Comparison of ENCODE assay signal across 8 cellular contexts in genomic region chr21:8380419-8381079, GRCh38.
DNase-seq lines count a peak whose midpoint lies in the region; ATAC-seq and TF ChIP-seq lines count a peak whose summit lies in the region.
"Not testable (repeated sequence)": the region's sequence is repeated elsewhere in the genome, so short reads cannot be mapped to it uniquely, and the experiment has no call there.

No MANE protein-coding gene starts in this region.

- not testable (repeated sequence) for TF ChIP-seq CTCF in activated B cell treated with CpG ODN at 0.5 μM for 24 hours (IDR thresholded peaks at IDR 0.05); mucosa of descending colon (IDR thresholded peaks at IDR 0.05)

- not testable (repeated sequence) for H3K4me1 ChIP-seq in mucosa of descending colon (ENCODE audit: low read depth); aorta (ENCODE audit: control insufficient read depth in 1 of 2, insufficient read depth in 2 of 2, low read length in 2 of 2)

- not testable (repeated sequence) for H3K36me3 ChIP-seq in mucosa of descending colon (ENCODE audit: low read depth); aorta (ENCODE audit: control insufficient read depth in 1 of 2, insufficient read depth in 2 of 2, low read length in 1 of 2)

- not testable (repeated sequence) for H3K4me3 Mint-ChIP-seq in activated B cell treated with CpG ODN at 0.5 μM for 24 hours

- no CpG with 5 or more reads among the region's 21 CpGs for WGBS in aorta, 2 donors

- not testable (repeated sequence) for H3K27ac Mint-ChIP-seq in activated B cell treated with CpG ODN at 0.5 μM for 24 hours

- POLR2A ChIA-PET in activated B cell treated with CpG ODN at 0.5 μM for 24 hours (lab: Charles Lee), result not testable (repeated sequence)

- CTCF ChIA-PET in activated B cell treated with CpG ODN at 0.5 μM for 24 hours (lab: Charles Lee), result not testable (repeated sequence)

- not testable (repeated sequence) for H3K9me3 Mint-ChIP-seq in activated B cell treated with CpG ODN at 0.5 μM for 24 hours

- not testable (repeated sequence) for H3K27me3 Mint-ChIP-seq in activated B cell treated with CpG ODN at 0.5 μM for 24 hours

- ATAC-seq in GM18511 (IDR thresholded peaks at IDR 0.05; ENCODE audit: unreplicated experiment) (peak; percentile 50), GM19463 (IDR thresholded peaks at IDR 0.05; ENCODE audit: unreplicated experiment) (peak; percentile 46), HG02642 (IDR thresholded peaks at IDR 0.05; ENCODE audit: poor library complexity, unreplicated experiment) (peak; percentile 54), HG03354 (IDR thresholded peaks at IDR 0.05; ENCODE audit: poor library complexity, severe bottlenecking, unreplicated experiment) (peak; percentile 56), activated B cell treated with CpG ODN at 0.5 μM for 24 hours (ENCODE audit: low read depth) (peak; percentile 72), esophagus mucosa (peak; percentile 53), mucosa of descending colon (peak; percentile 71), aorta (ENCODE audit: low FRiP score) (peak; percentile 84)

- not testable (repeated sequence) for H3K4me3 ChIP-seq in mucosa of descending colon; aorta (ENCODE audit: low read length in 2 of 2)

- H3K36me3 Mint-ChIP-seq in activated B cell treated with CpG ODN at 0.5 μM for 24 hours (ENCODE audit: low read depth), result not testable (repeated sequence)

- intact Hi-C loops in activated B cell treated with CpG ODN at 0.5 μM for 24 hours (cut with micrococcal nuclease); mucosa of descending colon (cut with DNase I, micrococcal nuclease); aorta (cut with DNase I): not testable (repeated sequence)

- H3K27me3 ChIP-seq in aorta (ENCODE audit: control insufficient read depth in 1 of 2, insufficient read depth in 2 of 2, low read length in 1 of 2), result not testable (repeated sequence)

- not testable (repeated sequence) for H3K9me3 ChIP-seq in mucosa of descending colon; aorta (ENCODE audit: control insufficient read depth, low read length)

- H3K27ac ChIP-seq in aorta (ENCODE audit: low read depth in 1 of 2, low read length in 2 of 2), result not testable (repeated sequence)

- not testable (repeated sequence) for H3K4me1 Mint-ChIP-seq in activated B cell treated with CpG ODN at 0.5 μM for 24 hours

- DNase-seq in activated B cell treated with CpG ODN at 0.5 μM for 24 hours, mucosa of descending colon, aorta: not testable (repeated sequence)
